In the genomic region with DNA sequence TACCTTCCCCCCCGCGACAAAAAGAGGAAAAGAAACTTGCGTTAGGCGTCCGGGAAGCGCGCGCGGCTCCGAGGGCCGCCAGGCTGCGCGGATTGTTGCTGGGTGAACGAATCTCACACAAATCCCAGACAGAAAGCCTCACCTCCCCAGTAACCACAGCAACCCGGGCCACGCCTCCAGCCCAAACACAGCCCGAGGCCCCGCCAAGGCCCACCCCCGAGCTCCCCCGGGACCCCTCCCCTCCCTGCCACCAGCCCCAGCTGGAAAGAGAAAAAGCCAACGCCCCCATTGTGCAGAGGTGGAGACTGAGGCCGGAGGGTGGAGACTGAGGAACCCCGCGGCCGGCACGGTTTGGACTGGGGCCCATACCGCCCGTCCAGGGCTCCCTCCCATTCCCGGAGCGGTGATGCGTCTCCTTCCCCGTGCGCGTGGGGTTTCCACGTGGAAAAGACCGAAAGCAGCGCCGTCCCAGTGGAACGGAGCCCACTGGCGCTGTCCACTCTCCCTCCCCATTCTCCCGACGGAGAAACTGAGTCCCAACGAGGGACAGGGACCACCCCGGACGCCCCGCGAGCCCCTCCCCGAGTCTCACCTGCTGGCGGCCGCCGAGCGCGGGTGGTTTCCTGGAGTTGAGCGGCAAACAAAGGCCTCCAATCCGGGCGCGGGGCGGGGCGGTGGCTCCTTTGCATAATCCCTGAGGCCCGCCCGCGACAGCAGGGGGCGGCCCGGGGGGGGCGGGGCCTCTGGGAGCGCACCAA, we compare ENCODE assay signal across 1 cellular context.
TF ChIP-seq lines count a peak whose summit lies in the region.

No MANE protein-coding gene starts in this region.

TF ChIP-seq in HEK293, 187 proteins besides CTCF, POLR2A, EP300 and RAD21 (continued from another document):
- TF ChIP-seq, protein P1, sequence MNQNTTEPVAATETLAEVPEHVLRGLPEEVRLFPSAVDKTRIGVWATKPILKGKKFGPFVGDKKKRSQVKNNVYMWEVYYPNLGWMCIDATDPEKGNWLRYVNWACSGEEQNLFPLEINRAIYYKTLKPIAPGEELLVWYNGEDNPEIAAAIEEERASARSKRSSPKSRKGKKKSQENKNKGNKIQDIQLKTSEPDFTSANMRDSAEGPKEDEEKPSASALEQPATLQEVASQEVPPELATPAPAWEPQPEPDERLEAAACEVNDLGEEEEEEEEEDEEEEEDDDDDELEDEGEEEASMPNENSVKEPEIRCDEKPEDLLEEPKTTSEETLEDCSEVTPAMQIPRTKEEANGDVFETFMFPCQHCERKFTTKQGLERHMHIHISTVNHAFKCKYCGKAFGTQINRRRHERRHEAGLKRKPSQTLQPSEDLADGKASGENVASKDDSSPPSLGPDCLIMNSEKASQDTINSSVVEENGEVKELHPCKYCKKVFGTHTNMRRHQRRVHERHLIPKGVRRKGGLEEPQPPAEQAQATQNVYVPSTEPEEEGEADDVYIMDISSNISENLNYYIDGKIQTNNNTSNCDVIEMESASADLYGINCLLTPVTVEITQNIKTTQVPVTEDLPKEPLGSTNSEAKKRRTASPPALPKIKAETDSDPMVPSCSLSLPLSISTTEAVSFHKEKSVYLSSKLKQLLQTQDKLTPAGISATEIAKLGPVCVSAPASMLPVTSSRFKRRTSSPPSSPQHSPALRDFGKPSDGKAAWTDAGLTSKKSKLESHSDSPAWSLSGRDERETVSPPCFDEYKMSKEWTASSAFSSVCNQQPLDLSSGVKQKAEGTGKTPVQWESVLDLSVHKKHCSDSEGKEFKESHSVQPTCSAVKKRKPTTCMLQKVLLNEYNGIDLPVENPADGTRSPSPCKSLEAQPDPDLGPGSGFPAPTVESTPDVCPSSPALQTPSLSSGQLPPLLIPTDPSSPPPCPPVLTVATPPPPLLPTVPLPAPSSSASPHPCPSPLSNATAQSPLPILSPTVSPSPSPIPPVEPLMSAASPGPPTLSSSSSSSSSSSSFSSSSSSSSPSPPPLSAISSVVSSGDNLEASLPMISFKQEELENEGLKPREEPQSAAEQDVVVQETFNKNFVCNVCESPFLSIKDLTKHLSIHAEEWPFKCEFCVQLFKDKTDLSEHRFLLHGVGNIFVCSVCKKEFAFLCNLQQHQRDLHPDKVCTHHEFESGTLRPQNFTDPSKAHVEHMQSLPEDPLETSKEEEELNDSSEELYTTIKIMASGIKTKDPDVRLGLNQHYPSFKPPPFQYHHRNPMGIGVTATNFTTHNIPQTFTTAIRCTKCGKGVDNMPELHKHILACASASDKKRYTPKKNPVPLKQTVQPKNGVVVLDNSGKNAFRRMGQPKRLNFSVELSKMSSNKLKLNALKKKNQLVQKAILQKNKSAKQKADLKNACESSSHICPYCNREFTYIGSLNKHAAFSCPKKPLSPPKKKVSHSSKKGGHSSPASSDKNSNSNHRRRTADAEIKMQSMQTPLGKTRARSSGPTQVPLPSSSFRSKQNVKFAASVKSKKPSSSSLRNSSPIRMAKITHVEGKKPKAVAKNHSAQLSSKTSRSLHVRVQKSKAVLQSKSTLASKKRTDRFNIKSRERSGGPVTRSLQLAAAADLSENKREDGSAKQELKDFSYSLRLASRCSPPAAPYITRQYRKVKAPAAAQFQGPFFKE (tag by site-specific recombination; IDR thresholded peaks at IDR 0.05; ENCODE audit: borderline replicate concordance) = no peak
- TF ChIP-seq TCF7L2 (IDR thresholded peaks at IDR 0.05; ENCODE audit: borderline replicate concordance, low read depth, low read length) (no peak), ZNF138 (tag by site-specific recombination; IDR thresholded peaks at IDR 0.05; ENCODE audit: borderline replicate concordance) (no peak), ZIC2 (tag by site-specific recombination; IDR thresholded peaks at IDR 0.05) (peak; percentile 61), ZNF76 (tag by site-specific recombination; IDR thresholded peaks at IDR 0.05; ENCODE audit: borderline replicate concordance, low read depth) (no peak), ZNF10 (tag by site-specific recombination; IDR thresholded peaks at IDR 0.05) (no peak), WT1 (tag by site-specific recombination; IDR thresholded peaks at IDR 0.05) (peak; percentile 41; the same call in 1 of the 2 replicates), ZNF560 (tag by site-specific recombination; IDR thresholded peaks at IDR 0.05; ENCODE audit: borderline replicate concordance) (no peak), ZNF121 (tag by site-specific recombination; IDR thresholded peaks at IDR 0.05) (no peak), ZNF776 (tag by site-specific recombination; IDR thresholded peaks at IDR 0.05; ENCODE audit: borderline replicate concordance) (no peak), ZNF16 (tag by site-specific recombination; IDR thresholded peaks at IDR 0.05; ENCODE audit: low read depth) (no peak), MZF1 (tag by site-specific recombination; IDR thresholded peaks at IDR 0.05; ENCODE audit: borderline replicate concordance) (no peak), ZNF354C (tag by site-specific recombination; IDR thresholded peaks at IDR 0.05; ENCODE audit: borderline replicate concordance, low read depth) (no peak), ZSCAN16 (tag by site-specific recombination; IDR thresholded peaks at IDR 0.05) (no peak), ZNF23 (tag by site-specific recombination; IDR thresholded peaks at IDR 0.05; ENCODE audit: borderline replicate concordance) (no peak), EGR2 (tag by site-specific recombination; IDR thresholded peaks at IDR 0.05; ENCODE audit: low read depth) (peak; percentile 25; the same call in 1 of the 2 replicates), ZNF530 (tag by site-specific recombination; IDR thresholded peaks at IDR 0.05; ENCODE audit: low read depth) (no peak)
- TF ChIP-seq, protein P2, sequence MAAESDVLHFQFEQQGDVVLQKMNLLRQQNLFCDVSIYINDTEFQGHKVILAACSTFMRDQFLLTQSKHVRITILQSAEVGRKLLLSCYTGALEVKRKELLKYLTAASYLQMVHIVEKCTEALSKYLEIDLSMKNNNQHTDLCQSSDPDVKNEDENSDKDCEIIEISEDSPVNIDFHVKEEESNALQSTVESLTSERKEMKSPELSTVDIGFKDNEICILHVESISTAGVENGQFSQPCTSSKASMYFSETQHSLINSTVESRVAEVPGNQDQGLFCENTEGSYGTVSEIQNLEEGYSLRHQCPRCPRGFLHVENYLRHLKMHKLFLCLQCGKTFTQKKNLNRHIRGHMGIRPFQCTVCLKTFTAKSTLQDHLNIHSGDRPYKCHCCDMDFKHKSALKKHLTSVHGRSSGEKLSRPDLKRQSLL (tag by site-specific recombination; IDR thresholded peaks at IDR 0.05) = no peak
- TF ChIP-seq, protein P3, sequence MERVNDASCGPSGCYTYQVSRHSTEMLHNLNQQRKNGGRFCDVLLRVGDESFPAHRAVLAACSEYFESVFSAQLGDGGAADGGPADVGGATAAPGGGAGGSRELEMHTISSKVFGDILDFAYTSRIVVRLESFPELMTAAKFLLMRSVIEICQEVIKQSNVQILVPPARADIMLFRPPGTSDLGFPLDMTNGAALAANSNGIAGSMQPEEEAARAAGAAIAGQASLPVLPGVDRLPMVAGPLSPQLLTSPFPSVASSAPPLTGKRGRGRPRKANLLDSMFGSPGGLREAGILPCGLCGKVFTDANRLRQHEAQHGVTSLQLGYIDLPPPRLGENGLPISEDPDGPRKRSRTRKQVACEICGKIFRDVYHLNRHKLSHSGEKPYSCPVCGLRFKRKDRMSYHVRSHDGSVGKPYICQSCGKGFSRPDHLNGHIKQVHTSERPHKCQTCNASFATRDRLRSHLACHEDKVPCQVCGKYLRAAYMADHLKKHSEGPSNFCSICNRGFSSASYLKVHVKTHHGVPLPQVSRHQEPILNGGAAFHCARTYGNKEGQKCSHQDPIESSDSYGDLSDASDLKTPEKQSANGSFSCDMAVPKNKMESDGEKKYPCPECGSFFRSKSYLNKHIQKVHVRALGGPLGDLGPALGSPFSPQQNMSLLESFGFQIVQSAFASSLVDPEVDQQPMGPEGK (tag by site-specific recombination; IDR thresholded peaks at IDR 0.05) = peak; percentile 81
- TF ChIP-seq, protein P4, sequence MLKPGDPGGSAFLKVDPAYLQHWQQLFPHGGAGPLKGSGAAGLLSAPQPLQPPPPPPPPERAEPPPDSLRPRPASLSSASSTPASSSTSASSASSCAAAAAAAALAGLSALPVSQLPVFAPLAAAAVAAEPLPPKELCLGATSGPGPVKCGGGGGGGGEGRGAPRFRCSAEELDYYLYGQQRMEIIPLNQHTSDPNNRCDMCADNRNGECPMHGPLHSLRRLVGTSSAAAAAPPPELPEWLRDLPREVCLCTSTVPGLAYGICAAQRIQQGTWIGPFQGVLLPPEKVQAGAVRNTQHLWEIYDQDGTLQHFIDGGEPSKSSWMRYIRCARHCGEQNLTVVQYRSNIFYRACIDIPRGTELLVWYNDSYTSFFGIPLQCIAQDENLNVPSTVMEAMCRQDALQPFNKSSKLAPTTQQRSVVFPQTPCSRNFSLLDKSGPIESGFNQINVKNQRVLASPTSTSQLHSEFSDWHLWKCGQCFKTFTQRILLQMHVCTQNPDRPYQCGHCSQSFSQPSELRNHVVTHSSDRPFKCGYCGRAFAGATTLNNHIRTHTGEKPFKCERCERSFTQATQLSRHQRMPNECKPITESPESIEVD (tag by site-specific recombination; IDR thresholded peaks at IDR 0.05) = no peak
